Comparison of ENCODE assay signal across 31 cellular contexts in the genomic region with DNA sequence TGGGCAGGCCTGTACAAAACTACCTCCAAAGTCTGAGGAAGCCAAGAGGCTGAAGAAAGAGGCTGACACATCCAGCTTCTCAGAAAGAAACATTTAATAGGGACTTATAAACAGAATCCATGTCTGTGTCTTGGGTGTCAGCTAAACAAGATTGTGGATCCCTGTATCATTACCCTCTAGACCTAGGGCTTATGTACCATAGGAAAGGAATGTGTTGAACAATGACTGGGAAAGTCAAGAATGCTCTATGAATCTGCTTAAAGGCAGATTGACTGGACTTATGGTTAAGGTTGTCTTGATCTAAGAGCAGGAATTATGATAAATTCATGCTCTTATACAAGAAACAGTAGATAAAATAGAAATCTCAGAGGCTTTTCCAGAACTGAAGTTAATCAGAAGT.
"Had no signal": no experiment of that assay in that cellular context is flagged by ENCODE, and none has a peak within 500 bp of the region (broad histone marks: within the 10 kb centered on the region; RNA-seq: fewer than 3 reads in every experiment).

No MANE protein-coding gene starts in this region.

- H3K4me1 ChIP-seq: right lobe of liver, upper lobe of left lung, vagina had no signal

- H3K27me3 Mint-ChIP-seq: effector memory CD8-positive, alpha-beta T cell; progenitor cell of endocrine pancreas; stimulated activated naive CD8-positive, alpha-beta T cell treated with anti-CD3 and anti-CD28 coated beads, Interleukin-15, Interleukin-2, amounts not matched to agents 100 ng/mL and 50 ng/mL, for 24 hours; T-helper 17 cell had no signal

- H3K27ac Mint-ChIP-seq: activated CD4-positive, alpha-beta memory T cell treated with anti-CD3 and anti-CD28 coated beads for 36 hours; activated CD4-positive, alpha-beta T cell treated with anti-CD3 and anti-CD28 coated beads, Interleukin-2, amount 10 ng/mL, durations not matched to agents 24 days and 14 days; activated naive CD4-positive, alpha-beta T cell treated with anti-CD3 and anti-CD28 coated beads, Interleukin-2, amount 10 ng/mL, durations not matched to agents 7 days and 5 days; activated T-helper 1 cell treated with anti-CD3 and anti-CD28 coated beads, Interleukin-12 subunit alpha, Interleukin-12 subunit beta, Interleukin-2, Interleukin-4 antibody, amounts not matched to agents 30 ng/mL and 10 ng/mL and 1 ng/mL, durations not matched to agents 14 hours and 24 hours and 36 hours; effector memory CD8-positive, alpha-beta T cell; nephron progenitor cell; progenitor cell of endocrine pancreas; stimulated activated effector memory CD8-positive, alpha-beta T cell treated with anti-CD3 and anti-CD28 coated beads, Interleukin-12 subunit alpha, Interleukin-12 subunit beta, amount 100 ng/mL, for 72 hours; stimulated activated naive CD8-positive, alpha-beta T cell treated with anti-CD3 and anti-CD28 coated beads, Interleukin-15, Interleukin-2, amounts not matched to agents 100 ng/mL and 50 ng/mL, for 24 hours; T-helper 17 cell had no signal

- ATAC-seq: effector memory CD8-positive, alpha-beta T cell; esophagus mucosa; left cardiac atrium; left ventricle myocardium superior; right lobe of liver; stimulated activated effector memory CD8-positive, alpha-beta T cell treated with anti-CD3 and anti-CD28 coated beads, Interleukin-12 subunit alpha, Interleukin-12 subunit beta, amount 100 ng/mL, for 72 hours; T-helper 17 cell had no signal

- H3K4me1 Mint-ChIP-seq: activated CD4-positive, alpha-beta T cell treated with anti-CD3 and anti-CD28 coated beads, Interleukin-2, amount 10 ng/mL, durations not matched to agents 24 days and 14 days; activated naive CD4-positive, alpha-beta T cell treated with anti-CD3 and anti-CD28 coated beads, Interleukin-2, amount 10 ng/mL, durations not matched to agents 7 days and 5 days; nephron progenitor cell; stimulated activated effector memory CD8-positive, alpha-beta T cell treated with anti-CD3 and anti-CD28 coated beads, Interleukin-12 subunit alpha, Interleukin-12 subunit beta, amount 100 ng/mL, for 72 hours; T-helper 17 cell had no signal

- H3K9me3 Mint-ChIP-seq: activated CD4-positive, alpha-beta memory T cell treated with anti-CD3 and anti-CD28 coated beads for 36 hours; activated naive CD4-positive, alpha-beta T cell treated with anti-CD3 and anti-CD28 coated beads, Interleukin-2, amount 10 ng/mL, durations not matched to agents 7 days and 5 days; stimulated activated effector memory CD8-positive, alpha-beta T cell treated with anti-CD3 and anti-CD28 coated beads, Interleukin-12 subunit alpha, Interleukin-12 subunit beta, amount 100 ng/mL, for 72 hours had no signal

- H3K27ac ChIP-seq: cardiac muscle cell, neutrophil, ovary, right lobe of liver, skin epidermis, upper lobe of left lung, vagina had no signal

- DNase-seq: activated CD4-positive, alpha-beta memory T cell treated with anti-CD3 and anti-CD28 coated beads for 36 hours; activated CD4-positive, alpha-beta T cell treated with anti-CD3 and anti-CD28 coated beads, Interleukin-2, amount 10 ng/mL, durations not matched to agents 24 days and 14 days; activated CD4-positive, CD25-positive, alpha-beta regulatory T cell treated with anti-CD3 and anti-CD28 coated beads, Interleukin-2, amount 50 U/mL, for 72 hours; activated CD8-positive, alpha-beta memory T cell treated with anti-CD3 and anti-CD28 coated beads, Interleukin-2, amount 50 U/mL, for 4 hours; activated gamma-delta T cell; activated naive CD4-positive, alpha-beta T cell treated with anti-CD3 and anti-CD28 coated beads, Interleukin-2, amount 10 ng/mL, durations not matched to agents 7 days and 5 days; activated T-cell treated with anti-CD3 and anti-CD28 coated beads, Interleukin-2, amount 50 U/mL, for 1 hour; cerebellar nuclear complex; cortex of kidney; effector memory CD8-positive, alpha-beta T cell; foreskin melanocyte; islet precursor cell; left cardiac atrium; left ventricle myocardium superior; nephron progenitor cell; ovary; right lobe of liver; stimulated activated CD4-positive, alpha-beta T cell treated with anti-CD3 and anti-CD28 coated beads, Interleukin-4, amount 100 ng/mL, for 24 hours; substantia nigra; T-helper 17 cell; T1000; upper lobe of left lung had no signal

- H3K4me3 Mint-ChIP-seq: activated CD4-positive, alpha-beta memory T cell treated with anti-CD3 and anti-CD28 coated beads for 36 hours; activated CD4-positive, alpha-beta T cell treated with anti-CD3 and anti-CD28 coated beads, Interleukin-2, amount 10 ng/mL, durations not matched to agents 24 days and 14 days; activated naive CD4-positive, alpha-beta T cell treated with anti-CD3 and anti-CD28 coated beads, Interleukin-2, amount 10 ng/mL, durations not matched to agents 7 days and 5 days; activated T-helper 1 cell treated with anti-CD3 and anti-CD28 coated beads, Interleukin-12 subunit alpha, Interleukin-12 subunit beta, Interleukin-2, Interleukin-4 antibody, amounts not matched to agents 30 ng/mL and 10 ng/mL and 1 ng/mL, durations not matched to agents 14 hours and 24 hours and 36 hours; effector memory CD8-positive, alpha-beta T cell; nephron progenitor cell; stimulated activated effector memory CD8-positive, alpha-beta T cell treated with anti-CD3 and anti-CD28 coated beads, Interleukin-12 subunit alpha, Interleukin-12 subunit beta, amount 100 ng/mL, for 72 hours; stimulated activated naive CD8-positive, alpha-beta T cell treated with anti-CD3 and anti-CD28 coated beads, Interleukin-15, Interleukin-2, amounts not matched to agents 100 ng/mL and 50 ng/mL, for 24 hours; T-helper 17 cell had no signal

- H3K36me3 Mint-ChIP-seq: activated CD4-positive, alpha-beta memory T cell treated with anti-CD3 and anti-CD28 coated beads for 36 hours; activated naive CD4-positive, alpha-beta T cell treated with anti-CD3 and anti-CD28 coated beads, Interleukin-2, amount 10 ng/mL, durations not matched to agents 7 days and 5 days; stimulated activated effector memory CD8-positive, alpha-beta T cell treated with anti-CD3 and anti-CD28 coated beads, Interleukin-12 subunit alpha, Interleukin-12 subunit beta, amount 100 ng/mL, for 72 hours had no signal

- H3K27me3 ChIP-seq: cardiac muscle cell, neutrophil, ovary, right lobe of liver, upper lobe of left lung, vagina had no signal
